11 cellular contexts compared by ENCODE assay signal in the genomic region with DNA sequence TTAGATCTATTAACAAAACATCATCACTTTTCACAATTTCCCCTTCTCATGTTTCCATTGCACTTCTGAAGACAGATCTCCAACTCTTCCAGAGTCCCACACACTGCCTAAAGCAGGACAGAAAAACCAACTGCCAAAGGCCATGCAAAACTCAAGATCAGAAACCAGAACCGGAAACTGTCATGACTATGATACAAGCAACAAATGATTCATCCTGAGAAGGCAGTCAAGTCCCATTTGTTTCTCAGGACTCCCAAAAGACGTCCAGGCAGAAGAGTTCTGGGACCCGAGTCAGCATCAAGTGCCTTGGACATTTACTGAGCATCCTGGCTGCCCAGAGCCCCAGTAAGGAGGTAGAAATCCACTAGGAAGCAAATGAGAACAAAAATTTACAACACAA. TPM values are rescaled to one million over a fixed set of nuclear protein-coding genes. Genes with fewer than 3 reads are reported as not detected.
DNase-seq lines count a peak whose midpoint lies in the region; ATAC-seq and TF ChIP-seq lines count a peak whose summit lies in the region.
"Had no signal": no experiment of that assay in that cellular context is flagged by ENCODE, and none has a peak within 500 bp of the region (broad histone marks: within the 10 kb centered on the region; RNA-seq: fewer than 3 reads in every experiment).

No MANE protein-coding gene starts in this region.

- intact Hi-C loops in dendritic cell treated with granulocyte-macrophage colony-stimulating factor and Interleukin-4, amounts not matched to agents 40 ng/mL and 50 ng/mL, for 4 days (cut with micrococcal nuclease): loop anchor here (5.0 kb wide), 1 partner anchor 36 kb away; no protein-coding TSS in a partner anchor

- peaks cover 7% of the 10 kb centered on the region for H3K79me1 ChIP-seq in mesenchymal stem cell (replicated peaks; ENCODE audit: low read length, poor library complexity, severe bottlenecking)

- peaks cover 49% of the 10 kb centered on the region for H3K4me1 Mint-ChIP-seq in dendritic cell treated with granulocyte-macrophage colony-stimulating factor and Interleukin-4, amounts not matched to agents 40 ng/mL and 50 ng/mL, for 4 days (ENCODE audit: low read depth)
- peaks cover 17 to 74% (median 33%) of the 10 kb centered on the region in 4 donors for H3K4me1 Mint-ChIP-seq in naive thymus-derived CD8-positive, alpha-beta T cell

- peak; percentile 62 for ATAC-seq in GM19463 (IDR thresholded peaks at IDR 0.05; ENCODE audit: unreplicated experiment)
- ATAC-seq in naive thymus-derived CD8-positive, alpha-beta T cell: no peak

- H2AFZ ChIP-seq in mesenchymal stem cell (ENCODE audit: low read depth, low read length): no peak overlapping the region

- H2BK15ac ChIP-seq in mesenchymal stem cell (ENCODE audit: low read depth, poor library complexity, severe bottlenecking): no peak overlapping the region

- H3K4me2 ChIP-seq in mesenchymal stem cell (ENCODE audit: low read length, poor library complexity, severe bottlenecking): no peak overlapping the region

- H3K27me3 Mint-ChIP-seq in dendritic cell treated with granulocyte-macrophage colony-stimulating factor and Interleukin-4, amounts not matched to agents 40 ng/mL and 50 ng/mL, for 4 days: no peaks in the 10 kb centered on the region
- no peaks in the 10 kb centered on the region for H3K27me3 Mint-ChIP-seq in naive thymus-derived CD8-positive, alpha-beta T cell
- H3K27me3 Mint-ChIP-seq: IgD-negative memory B cell had no signal

- no peak overlapping the region for H4K8ac ChIP-seq in mesenchymal stem cell (ENCODE audit: low read length)

- no peak overlapping the region for H2BK120ac ChIP-seq in mesenchymal stem cell (ENCODE audit: low read depth, low read length)

- H3K14ac ChIP-seq in mesenchymal stem cell (ENCODE audit: low read length in 2 of 2): no peak overlapping the region

- POLR2A ChIA-PET in naive thymus-derived CD8-positive, alpha-beta T cell (lab: Charles Lee): interaction anchor here (0.5 kb wide), 1 partner anchor 45 kb away, joined by 3 read pairs; no protein-coding TSS in a partner anchor

- no peak overlapping the region for H2BK5ac ChIP-seq in mesenchymal stem cell (ENCODE audit: low read depth, low read length, poor library complexity, severe bottlenecking)

- WGBS in mesenchymal stem cell: 77% methylated on average over 3 of the region's 3 CpGs

- DNase-seq in GM10266 (ENCODE audit: extremely low spot score) (peak; percentile 42), M059J (ENCODE audit: low read depth) (peak; percentile 12), HUDEP-2 (lab: John Stamatoyannopoulos, UW; ENCODE audit: unreplicated experiment in 76 of 76) (no peak), hepatic stellate cell (ENCODE audit: low spot score) (no peak), mesenchymal stem cell (no peak)
- no peak for DNase-seq in naive thymus-derived CD8-positive, alpha-beta T cell
- DNase-seq: DND-41, H9 had no signal

- H3K9me3 ChIP-seq in mesenchymal stem cell (ENCODE audit: control insufficient read depth, low read length): no peaks in the 10 kb centered on the region

- no peak overlapping the region for H3K4ac ChIP-seq in mesenchymal stem cell (ENCODE audit: low read depth in 1 of 2, low read length in 2 of 2)

- no peak overlapping the region for H2AK5ac ChIP-seq in mesenchymal stem cell (ENCODE audit: low read length, severe bottlenecking)

- no peak overlapping the region for H3K18ac ChIP-seq in mesenchymal stem cell (ENCODE audit: low read depth in 1 of 2, low read length in 2 of 2)

- no peak overlapping the region for H3K4me3 Mint-ChIP-seq in dendritic cell treated with granulocyte-macrophage colony-stimulating factor and Interleukin-4, amounts not matched to agents 40 ng/mL and 50 ng/mL, for 4 days
- peak overlapping the region in 1 of 10 donors; percentile 37 for H3K4me3 Mint-ChIP-seq in naive thymus-derived CD8-positive, alpha-beta T cell
- H3K4me3 Mint-ChIP-seq: H9 had no signal

- H3K9me3 Mint-ChIP-seq in dendritic cell treated with granulocyte-macrophage colony-stimulating factor and Interleukin-4, amounts not matched to agents 40 ng/mL and 50 ng/mL, for 4 days: no peaks in the 10 kb centered on the region
- H3K9me3 Mint-ChIP-seq in naive thymus-derived CD8-positive, alpha-beta T cell: no peaks in the 10 kb centered on the region
- H3K9me3 Mint-ChIP-seq: H9, IgD-negative memory B cell had no signal

- H3K27ac Mint-ChIP-seq in dendritic cell treated with granulocyte-macrophage colony-stimulating factor and Interleukin-4, amounts not matched to agents 40 ng/mL and 50 ng/mL, for 4 days: peak overlapping the region; percentile 60
- H3K27ac Mint-ChIP-seq in naive thymus-derived CD8-positive, alpha-beta T cell: peak overlapping the region in 5 of 10 donors; percentile 21 to 90 (median 81)
- H3K27ac Mint-ChIP-seq: H9 had no signal

- H3K36me3 Mint-ChIP-seq in dendritic cell treated with granulocyte-macrophage colony-stimulating factor and Interleukin-4, amounts not matched to agents 40 ng/mL and 50 ng/mL, for 4 days (ENCODE audit: low read depth): peaks cover 47% of the 10 kb centered on the region
- peaks cover 4 to 20% (median 4%) of the 10 kb centered on the region in 3 donors for H3K36me3 Mint-ChIP-seq in naive thymus-derived CD8-positive, alpha-beta T cell

- no peak overlapping the region for H2BK12ac ChIP-seq in mesenchymal stem cell (ENCODE audit: low read length in 2 of 2)

- no peak overlapping the region for H3K27ac ChIP-seq in mesenchymal stem cell (ENCODE audit: low read length, poor library complexity, severe bottlenecking)

- no peak overlapping the region for H4K91ac ChIP-seq in mesenchymal stem cell (ENCODE audit: low read length)

- no peak overlapping the region for H3K9ac ChIP-seq in mesenchymal stem cell (ENCODE audit: low read length)

- H3K4me3 ChIP-seq in mesenchymal stem cell (ENCODE audit: insufficient read depth in 1 of 2, low read depth in 1 of 2, low read length in 2 of 2): no peak overlapping the region

- TF ChIP-seq CTCF in GM10266 (IDR thresholded peaks at IDR 0.05; ENCODE audit: control insufficient read depth, insufficient read depth, low read depth, missing control alignments): no peak

- no peak overlapping the region for H3K23ac ChIP-seq in mesenchymal stem cell (ENCODE audit: low read length in 2 of 2)

- H3K36me3 ChIP-seq in mesenchymal stem cell (ENCODE audit: control insufficient read depth in 1 of 2, insufficient read depth in 2 of 2, low read depth in 1 of 2, low read length in 2 of 2): peaks cover 7 to 17% of the 10 kb centered on the region in 2 experiments

- H3K4me1 ChIP-seq in mesenchymal stem cell (ENCODE audit: control insufficient read depth, insufficient read depth, low read depth, low read length): no peaks in the 10 kb centered on the region

- no peaks in the 10 kb centered on the region for H3K27me3 ChIP-seq in mesenchymal stem cell (ENCODE audit: control insufficient read depth in 1 of 2, insufficient read depth in 1 of 2, low read length in 2 of 2)

RNA-seq across cellular contexts. Expression of a gene that starts 38.8 kb away (rescaled TPM):
- total RNA-seq in M059J (2014; rRNA removed; shearing (Covaris generic)): 0.98 and 1.5 TPM in 2 replicates
- 2.8 TPM for polyA plus RNA-seq in mesenchymal stem cell (2013, experiment 1 of 2)
- 3.3 TPM for polyA plus RNA-seq in mesenchymal stem cell (2013, experiment 2 of 2)
- total RNA-seq in naive thymus-derived CD8-positive, alpha-beta T cell: 10 to 100 TPM; 23.6 to 24.0 TPM
- polyA plus RNA-seq in naive thymus-derived CD8-positive, alpha-beta T cell: 10 to 100 TPM in 2 of 3 donors, 1 to 10 TPM in 1; 9.3 to 21.2 (median 11.5) TPM

Comparison
In these comparisons a context has a peak if more than half of its experiments do, and no peak if none do; other contexts are left out.
1. DNase-seq: peak in GM10266 (single experiment) and M059J (single experiment); none in HUDEP-2 (0 of 76), hepatic stellate cell (single experiment), mesenchymal stem cell (single experiment) and naive thymus-derived CD8-positive, alpha-beta T cell (0 of 10).